In the genomic region with DNA sequence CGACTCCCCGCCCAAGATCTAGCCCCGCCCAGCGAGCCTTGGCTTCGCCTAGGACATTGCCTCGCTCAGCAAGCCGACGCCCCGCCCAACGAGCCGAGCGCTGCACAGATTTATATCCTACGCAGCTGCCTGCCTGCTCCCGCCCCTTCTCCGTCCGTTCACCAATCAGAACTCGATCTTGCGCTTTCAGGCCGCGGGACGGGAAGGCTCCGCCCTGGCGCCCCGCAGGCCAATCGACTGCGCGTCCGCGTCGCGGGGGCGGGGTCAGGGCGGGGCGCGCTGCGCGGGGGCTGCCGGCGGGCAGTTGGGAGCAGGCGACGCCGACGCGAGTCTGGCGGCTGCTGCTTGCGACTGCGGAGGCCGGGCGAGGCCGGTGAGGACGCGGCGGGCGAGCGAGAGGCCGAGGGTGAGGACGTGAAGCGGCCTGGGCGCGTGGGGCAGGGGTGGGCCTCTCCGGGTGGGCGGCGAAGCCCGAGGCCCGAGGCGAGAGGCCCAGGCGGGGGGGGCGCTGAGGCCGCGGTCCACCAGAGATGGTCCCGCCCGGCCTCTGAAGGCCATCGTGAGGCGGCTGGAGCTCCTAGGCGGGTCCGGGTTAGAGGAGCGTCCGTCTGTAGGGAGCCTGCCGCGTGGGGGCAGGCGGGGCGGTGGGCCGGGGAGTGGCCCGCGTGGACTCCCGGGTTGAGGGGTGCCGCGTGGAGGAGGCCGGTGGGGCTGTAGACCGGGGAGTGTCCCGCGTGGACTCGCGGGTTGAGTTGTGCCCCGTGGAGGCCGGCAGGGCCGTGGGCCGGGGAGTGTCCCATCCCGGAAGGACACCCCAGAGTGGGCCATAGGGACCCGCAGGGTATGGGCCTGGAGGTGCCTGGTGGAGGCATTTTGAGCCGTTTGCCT, we compare ENCODE assay signal across 8 cellular contexts. TPM values are rescaled to one million over a fixed set of nuclear protein-coding genes. Genes with fewer than 3 reads are reported as not detected.
DNase-seq lines count a peak whose midpoint lies in the region; ATAC-seq and TF ChIP-seq lines count a peak whose summit lies in the region.

Gene FARP2, plus strand, starts transcription at position 303 of the 888 bp plus-strand sequence. CDS start 16,823 bp downstream, outside the sequence.

- H3K27ac ChIP-seq in OCI-LY3 (ENCODE audit: low read length) = peak within 1 kb of the TSS; percentile 76

- H3K9ac ChIP-seq in OCI-LY3 (ENCODE audit: low read length) = peak within 1 kb of the TSS; percentile 88

- H3K79me2 ChIP-seq in OCI-LY3 (ENCODE audit: low read length) = peaks cover 51% of the 10 kb centered on the region

- H3K4me2 ChIP-seq in OCI-LY3 (ENCODE audit: low read length) = peak within 1 kb of the TSS; percentile 85

- H3K4me1 ChIP-seq in OCI-LY3 (ENCODE audit: low read length) = peaks cover 29% of the 10 kb centered on the region

- H3K27me3 Mint-ChIP-seq in endothelial cell (ENCODE audit: unreplicated experiment) (peaks cover 2% of the 10 kb centered on the region), mesothelial cell of epicardium (ENCODE audit: low read depth) (no peaks in the 10 kb centered on the region)

- H3K36me3 Mint-ChIP-seq in endothelial cell (ENCODE audit: low read depth, unreplicated experiment) = peaks cover 12% of the 10 kb centered on the region
- peaks cover 12% of the 10 kb centered on the region for H3K36me3 Mint-ChIP-seq in mesothelial cell of epicardium

- H3K4me3 Mint-ChIP-seq in endothelial cell (ENCODE audit: unreplicated experiment) (peak within 1 kb of the TSS; percentile 87), mesothelial cell of epicardium (peak within 1 kb of the TSS; percentile 76)

- TF ChIP-seq CTCF in OCI-LY3 (IDR thresholded peaks at IDR 0.05; ENCODE audit: low read depth, low read length) = no peak
- TF ChIP-seq CTCF in endothelial cell (IDR thresholded peaks at IDR 0.05; ENCODE audit: unreplicated experiment) = no peak
- no peak for TF ChIP-seq CTCF in mesothelial cell of epicardium (IDR thresholded peaks at IDR 0.05; ENCODE audit: unreplicated experiment)

- ATAC-seq in GM21528 (IDR thresholded peaks at IDR 0.05; ENCODE audit: low FRiP score, unreplicated experiment) = peak; percentile 77

- H3K27me3 ChIP-seq in OCI-LY3 (ENCODE audit: low read depth, low read length) = no peaks in the 10 kb centered on the region

- DNase-seq in DMS 273 (lab: John Stamatoyannopoulos, UW; ENCODE audit: unreplicated experiment) (peak; percentile 99), HuH-7.5 (ENCODE audit: low spot score) (peak; percentile 88), endothelial cell (ENCODE audit: low spot score) (peak; percentile 97), mesothelial cell of epicardium (ENCODE audit: low spot score in 2 of 2, unreplicated experiment in 2 of 2) (peak; percentile 98 to 99)
- DNase-seq in activated CD8-positive, alpha-beta memory T cell treated with anti-CD3 and anti-CD28 coated beads, Interleukin-2, amount 50 U/mL, for 48 hours = peak; percentile 96
- DNase-seq in stimulated activated CD8-positive, alpha-beta memory T cell treated with anti-CD3 and anti-CD28 coated beads, Interleukin-15, amount 100 ng/mL, for 4 hours (ENCODE audit: low read depth in 2 of 2) = peak; percentile 95 to 97

- peaks cover 9% of the 10 kb centered on the region for H3K36me3 ChIP-seq in OCI-LY3 (replicated peaks; ENCODE audit: low read depth, low read length)

- H3K4me1 Mint-ChIP-seq in endothelial cell (ENCODE audit: unreplicated experiment) (peaks cover 21% of the 10 kb centered on the region), mesothelial cell of epicardium (peaks cover 20% of the 10 kb centered on the region)

- no peaks in the 10 kb centered on the region for H3K9me3 Mint-ChIP-seq in endothelial cell (ENCODE audit: unreplicated experiment)
- no peaks in the 10 kb centered on the region for H3K9me3 Mint-ChIP-seq in mesothelial cell of epicardium

- peak within 1 kb of the TSS; percentile 93 for H3K4me3 ChIP-seq in OCI-LY3 (ENCODE audit: low read length)

- H4K20me1 ChIP-seq in OCI-LY3 (ENCODE audit: insufficient read depth, low read length) = peaks cover 36% of the 10 kb centered on the region

- H3K27ac Mint-ChIP-seq in endothelial cell (ENCODE audit: unreplicated experiment) = no peak within 1 kb of the TSS
- peak within 1 kb of the TSS; percentile 84 for H3K27ac Mint-ChIP-seq in mesothelial cell of epicardium

- no peaks in the 10 kb centered on the region for H3K9me3 ChIP-seq in OCI-LY3 (ENCODE audit: insufficient read depth, low read length)

- H2AFZ ChIP-seq in OCI-LY3 (ENCODE audit: low read depth, low read length) = no peak within 1 kb of the TSS

RNA-seq across cellular contexts. Expression of gene FARP2, which starts in this region (rescaled TPM):
- total RNA-seq in endothelial cell (ENCODE audit: unreplicated experiment) (19.1 TPM), mesothelial cell of epicardium (54.9 to 55.1 TPM (median 54.9 TPM) in 3 replicates)

Comparison
In these comparisons a context has a peak if more than half of its experiments do, and no peak if none do; other contexts are left out.
1. Peak in every context shown above with its lines: DNase-seq, ATAC-seq, H3K4me3 ChIP-seq and H3K27ac ChIP-seq.